ENCODE assay signal across 17 cellular contexts in genomic region chr21:25080161-25080560, GRCh38.
"Had no signal": no experiment of that assay in that cellular context is flagged by ENCODE, and none has a peak within 500 bp of the region (broad histone marks: within the 10 kb centered on the region; RNA-seq: fewer than 3 reads in every experiment).

No MANE protein-coding gene starts in this region.

- H3K36me3 Mint-ChIP-seq: activated naive CD4-positive, alpha-beta T cell treated with anti-CD3 and anti-CD28 coated beads, Interleukin-2, amount 50 U/mL, for 24 hours had no signal

- H3K4me3 ChIP-seq: breast epithelium, esophagus squamous epithelium, gastroesophageal sphincter, psoas muscle, spleen had no signal

- H3K4me1 ChIP-seq: breast epithelium, esophagus squamous epithelium, gastroesophageal sphincter, psoas muscle, spleen had no signal

- H3K4me3 Mint-ChIP-seq: activated CD4-positive, alpha-beta T cell treated with anti-CD3 and anti-CD28 coated beads, Interleukin-2, amount 10 ng/mL, durations not matched to agents 7 days and 5 days; activated naive CD4-positive, alpha-beta T cell treated with anti-CD3 and anti-CD28 coated beads, Interleukin-2, amount 50 U/mL, for 24 hours; nephron progenitor cell had no signal

- DNase-seq: activated CD4-positive, alpha-beta T cell treated with anti-CD3 and anti-CD28 coated beads, Interleukin-2, amount 10 ng/mL, durations not matched to agents 7 days and 5 days; activated CD4-positive, CD25-positive, alpha-beta regulatory T cell; activated CD8-positive, alpha-beta memory T cell treated with anti-CD3 and anti-CD28 coated beads for 24 hours; activated T-cell treated with anti-CD3 and anti-CD28 coated beads for 4 hours; amniotic stem cell; esophagus squamous epithelium; mesendoderm; nephron progenitor cell; psoas muscle; spleen; stimulated activated CD4-positive, alpha-beta T cell treated with anti-CD3 and anti-CD28 coated beads, Interleukin-2, amount 100 ng/mL, for 24 hours; stimulated activated naive CD4-positive, alpha-beta T cell treated with Interleukin-2 at 50 U/mL for 16 hours; T-helper 2 cell had no signal

- H3K27me3 Mint-ChIP-seq: activated CD4-positive, alpha-beta T cell treated with anti-CD3 and anti-CD28 coated beads, Interleukin-2, amount 10 ng/mL, durations not matched to agents 7 days and 5 days; activated naive CD4-positive, alpha-beta T cell treated with anti-CD3 and anti-CD28 coated beads, Interleukin-2, amount 50 U/mL, for 24 hours had no signal

- H3K9me3 ChIP-seq: breast epithelium, esophagus squamous epithelium, gastroesophageal sphincter, psoas muscle, spleen had no signal

- H3K27ac Mint-ChIP-seq: activated CD4-positive, alpha-beta T cell treated with anti-CD3 and anti-CD28 coated beads, Interleukin-2, amount 10 ng/mL, durations not matched to agents 7 days and 5 days; activated naive CD4-positive, alpha-beta T cell treated with anti-CD3 and anti-CD28 coated beads, Interleukin-2, amount 50 U/mL, for 24 hours; nephron progenitor cell had no signal

- H3K9me3 Mint-ChIP-seq: activated CD4-positive, alpha-beta T cell treated with anti-CD3 and anti-CD28 coated beads, Interleukin-2, amount 10 ng/mL, durations not matched to agents 7 days and 5 days; activated naive CD4-positive, alpha-beta T cell treated with anti-CD3 and anti-CD28 coated beads, Interleukin-2, amount 50 U/mL, for 24 hours had no signal

- H3K27me3 ChIP-seq: breast epithelium, esophagus squamous epithelium, gastroesophageal sphincter, spleen had no signal

- H3K36me3 ChIP-seq: breast epithelium, esophagus squamous epithelium, gastroesophageal sphincter, spleen had no signal

- ATAC-seq: gastroesophageal sphincter, psoas muscle, sciatic nerve had no signal

- H3K27ac ChIP-seq: breast epithelium, esophagus squamous epithelium, gastroesophageal sphincter, psoas muscle, spleen had no signal

- H3K4me1 Mint-ChIP-seq: activated CD4-positive, alpha-beta T cell treated with anti-CD3 and anti-CD28 coated beads, Interleukin-2, amount 10 ng/mL, durations not matched to agents 7 days and 5 days; activated naive CD4-positive, alpha-beta T cell treated with anti-CD3 and anti-CD28 coated beads, Interleukin-2, amount 50 U/mL, for 24 hours had no signal
